ENCODE assay signal across 11 cellular contexts in genomic region chr12:124524231-124524925, GRCh38. TPM values are rescaled to one million over a fixed set of nuclear protein-coding genes. Genes with fewer than 3 reads are reported as not detected.
DNase-seq lines count a peak whose midpoint lies in the region; ATAC-seq, FAIRE-seq and TF ChIP-seq lines count a peak whose summit lies in the region.
"Had no signal": no experiment of that assay in that cellular context is flagged by ENCODE, and none has a peak within 500 bp of the region (broad histone marks: within the 10 kb centered on the region; RNA-seq: fewer than 3 reads in every experiment).

No MANE protein-coding gene starts in this region.

- DNase-seq in RCC 7860 (ENCODE audit: low spot score) (peak; percentile 49), epithelial cell of proximal tubule (ENCODE audit: low read depth) (peak; percentile 32), trophoblast cell (peak; percentile 73 to 78), body of pancreas (no peak), GM10248 (ENCODE audit: extremely low spot score) (no peak)
- DNase-seq in stimulated activated CD4-positive, alpha-beta T cell treated with anti-CD3 and anti-CD28 coated beads, Interleukin-15, amount 100 ng/mL, for 24 hours = no peak
- DNase-seq: activated gamma-delta T cell, DMS79 treated with DMSO at 0.1 percent for 48 hours, NCI-H1694 had no signal

- no peak overlapping the region for H2BK12ac ChIP-seq in trophoblast cell (ENCODE audit: low read length)

- peak overlapping the region; percentile 89 for H3K27ac ChIP-seq in BLaER1
- no peak overlapping the region for H3K27ac ChIP-seq in trophoblast cell (ENCODE audit: low read depth, low read length)
- no peak overlapping the region for H3K27ac ChIP-seq in body of pancreas

- H4K91ac ChIP-seq in trophoblast cell (ENCODE audit: low read depth, low read length) = no peak overlapping the region

- peaks cover 9% of the 10 kb centered on the region for H3K79me1 ChIP-seq in trophoblast cell (ENCODE audit: low read length)

- peaks cover 100% of the 10 kb centered on the region for H3K4me1 ChIP-seq in BLaER1
- H3K4me1 ChIP-seq in trophoblast cell (ENCODE audit: control insufficient read depth in 1 of 2, insufficient read depth in 2 of 2, low read length in 2 of 2) = peaks cover 23 to 31% of the 10 kb centered on the region in 2 experiments
- H3K4me1 ChIP-seq in body of pancreas = peaks cover 29% of the 10 kb centered on the region

- CTCF ChIA-PET in GM10248 (lab: Yijun Ruan, JAX) = interaction anchor here (1.2 to 1.8 kb wide), 2 partner anchors 9 to 12 kb away, joined by 3 to 4 read pairs; no protein-coding TSS in a partner anchor

- H3K9ac ChIP-seq in BLaER1 = no peak overlapping the region
- H3K9ac ChIP-seq in trophoblast cell (ENCODE audit: low read length) = no peak overlapping the region

- H3K27me3 ChIP-seq in BLaER1 (no peaks in the 10 kb centered on the region), trophoblast cell (ENCODE audit: insufficient read depth, low read length) (no peaks in the 10 kb centered on the region), body of pancreas (no peaks in the 10 kb centered on the region)

- no peak overlapping the region for H2AK5ac ChIP-seq in trophoblast cell (ENCODE audit: low read length)

- no peak overlapping the region for H3K14ac ChIP-seq in trophoblast cell (ENCODE audit: low read length)

- TF ChIP-seq CTCF in epithelial cell of proximal tubule (conservative IDR thresholded peaks at IDR 0.05; ENCODE audit: low read depth, low read length) (no peak), body of pancreas (IDR thresholded peaks at IDR 0.05) (no peak), GM10248 (IDR thresholded peaks at IDR 0.05; ENCODE audit: control extremely low read depth, extremely low read depth, low read depth, missing control alignments) (no peak)

- peaks cover 7% of the 10 kb centered on the region for H3K79me2 ChIP-seq in trophoblast cell (ENCODE audit: control insufficient read depth, insufficient read depth, low read length, poor library complexity)

- TF ChIP-seq POLR2A in body of pancreas (IDR thresholded peaks at IDR 0.05) = no peak

- H3K36me3 ChIP-seq in BLaER1 (peaks cover under 1% of the 10 kb centered on the region; the same call in 1 of the 2 replicates), trophoblast cell (ENCODE audit: control insufficient read depth in 1 of 2, insufficient read depth in 2 of 2, low read length in 2 of 2) (peaks cover 0 to 15% of the 10 kb centered on the region in 2 experiments), body of pancreas (replicated peaks in 1 of 2; ENCODE audit: insufficient read depth in 1 of 2, low read depth in 2 of 2) (no peaks in the 10 kb centered on the region)

- H2BK120ac ChIP-seq in trophoblast cell (ENCODE audit: insufficient read depth, low read length, poor library complexity) = no peak overlapping the region

- intact Hi-C loops in body of pancreas (cut with DNase I) = no loop called here

- WGBS in trophoblast cell (ENCODE audit: extremely low coverage, insufficient coverage, insufficient read length) = no CpG with 5 or more reads among the region's 13 CpGs
- WGBS in body of pancreas, 2 donors = 78 to 89% methylated on average over 8 to 13 of the region's 13 CpGs

- H2BK5ac ChIP-seq in trophoblast cell (ENCODE audit: low read depth, low read length, poor library complexity) = no peak overlapping the region

- no peak overlapping the region for H2AFZ ChIP-seq in trophoblast cell (ENCODE audit: insufficient read depth, low read length, poor library complexity)

- POLR2A ChIA-PET in GM10248 (lab: Yijun Ruan, JAX) = no interaction called here

- H3K4ac ChIP-seq in trophoblast cell (ENCODE audit: low read depth, low read length) = no peak overlapping the region

- H3K9me3 ChIP-seq in BLaER1 = no peaks in the 10 kb centered on the region
- peaks cover 2% of the 10 kb centered on the region for H3K9me3 ChIP-seq in trophoblast cell (ENCODE audit: insufficient read depth, low read depth, low read length)
- no peaks in the 10 kb centered on the region for H3K9me3 ChIP-seq in body of pancreas

- FAIRE-seq in RCC 7860 (lab: Jason Lieb, UNC) = peak; percentile 76

- ATAC-seq in GM18909 (IDR thresholded peaks at IDR 0.05; ENCODE audit: poor library complexity, unreplicated experiment) (no peak), body of pancreas (no peak)

- H4K8ac ChIP-seq in trophoblast cell (ENCODE audit: low read depth, low read length) = no peak overlapping the region

- H3K4me2 ChIP-seq in BLaER1 = peak overlapping the region; percentile 98
- H3K4me2 ChIP-seq in trophoblast cell (ENCODE audit: low read length) = no peak overlapping the region

- no peak overlapping the region for H3K23ac ChIP-seq in trophoblast cell (ENCODE audit: low read length)

- peaks cover 100% of the 10 kb centered on the region for H4K20me1 ChIP-seq in BLaER1

- no peak overlapping the region for H3K4me3 ChIP-seq in BLaER1
- no peak overlapping the region for H3K4me3 ChIP-seq in epithelial cell of proximal tubule (ENCODE audit: low read depth, low read length)
- no peak overlapping the region for H3K4me3 ChIP-seq in trophoblast cell (ENCODE audit: low read depth, low read length)
- H3K4me3 ChIP-seq in body of pancreas = no peak overlapping the region

- H3K18ac ChIP-seq in trophoblast cell (ENCODE audit: low read length) = no peak overlapping the region

- no peak overlapping the region for H4K12ac ChIP-seq in trophoblast cell (ENCODE audit: low read depth, low read length)

RNA-seq across cellular contexts. Expression of gene NCOR2, which starts 43.0 kb away (rescaled TPM):
- 43.8 and 50.4 TPM in 2 replicates for total RNA-seq in epithelial cell of proximal tubule
- polyA plus RNA-seq in trophoblast cell (2013) = 147 and 153 TPM in 2 replicates
- total RNA-seq in body of pancreas = 100 to 1,000 TPM in 1 of 2 donors, 10 to 100 TPM in 1; 53.7 to 397 TPM

Comparison
In these comparisons a context has a peak if more than half of its experiments do, and no peak if none do; other contexts are left out.
1. DNase-seq: peak in RCC 7860 (single experiment), epithelial cell of proximal tubule (single experiment) and trophoblast cell (2 of 2); none in stimulated activated CD4-positive, alpha-beta T cell treated with anti-CD3 and anti-CD28 coated beads, Interleukin-15, amount 100 ng/mL, for 24 hours (single experiment), body of pancreas (0 of 4) and GM10248 (single experiment).